Comparison of ENCODE assay signal across 21 cellular contexts in the genomic region with DNA sequence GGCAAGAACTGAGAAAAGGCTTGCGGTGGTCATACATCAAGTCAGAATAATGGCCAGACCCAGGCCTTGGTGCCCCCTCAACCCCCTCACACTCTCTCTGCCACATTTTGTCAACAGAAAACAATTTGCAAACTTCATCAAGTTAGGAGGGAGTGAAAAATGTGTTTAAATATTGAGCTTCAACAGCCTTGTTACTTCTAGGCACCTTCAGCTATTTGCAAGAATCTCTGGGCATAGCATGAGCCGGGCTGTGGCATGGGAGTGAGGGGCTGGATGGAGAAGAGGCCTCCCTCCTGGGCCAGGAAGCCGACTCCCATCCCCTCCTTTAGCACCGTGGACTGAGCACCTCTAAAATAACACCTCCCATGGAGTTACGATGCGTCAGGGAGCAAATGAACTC.
"Had no signal": no experiment of that assay in that cellular context is flagged by ENCODE, and none has a peak within 500 bp of the region (broad histone marks: within the 10 kb centered on the region; RNA-seq: fewer than 3 reads in every experiment).

No MANE protein-coding gene starts in this region.

- H3K27me3 ChIP-seq: breast epithelium, left lung, testis, uterus had no signal

- H3K27ac ChIP-seq: breast epithelium, left lung, testis, uterus had no signal

- H3K9me3 Mint-ChIP-seq: activated CD4-positive, alpha-beta memory T cell treated with anti-CD3 and anti-CD28 coated beads, Interleukin-2, amount 10 ng/mL, durations not matched to agents 7 days and 5 days; activated CD4-positive, alpha-beta T cell treated with anti-CD3 and anti-CD28 coated beads, Interleukin-2, amount 10 ng/mL, durations not matched to agents 24 days and 14 days; central memory CD8-positive, alpha-beta T cell; naive thymus-derived CD8-positive, alpha-beta T cell had no signal

- H3K4me3 ChIP-seq: breast epithelium, left lung, lung, testis, uterus had no signal

- H3K36me3 ChIP-seq: breast epithelium, left lung, uterus had no signal

- H3K36me3 Mint-ChIP-seq: activated CD8-positive, alpha-beta memory T cell treated with anti-CD3 and anti-CD28 coated beads, Interleukin-2, amount 10 ng/mL, durations not matched to agents 7 days and 5 days; activated naive CD8-positive, alpha-beta T cell; naive thymus-derived CD8-positive, alpha-beta T cell had no signal

- H3K27me3 Mint-ChIP-seq: activated CD8-positive, alpha-beta memory T cell treated with anti-CD3 and anti-CD28 coated beads, Interleukin-2, amount 10 ng/mL, durations not matched to agents 7 days and 5 days; central memory CD8-positive, alpha-beta T cell had no signal

- H3K4me3 Mint-ChIP-seq: activated CD4-positive, alpha-beta memory T cell treated with anti-CD3 and anti-CD28 coated beads, Interleukin-2, amount 10 ng/mL, durations not matched to agents 7 days and 5 days; activated CD4-positive, alpha-beta T cell treated with anti-CD3 and anti-CD28 coated beads, Interleukin-2, amount 10 ng/mL, durations not matched to agents 24 days and 14 days; activated CD8-positive, alpha-beta memory T cell treated with anti-CD3 and anti-CD28 coated beads, Interleukin-2, amount 10 ng/mL, durations not matched to agents 7 days and 5 days; activated naive CD8-positive, alpha-beta T cell; central memory CD8-positive, alpha-beta T cell; T-helper 17 cell had no signal

- H3K27ac Mint-ChIP-seq: activated CD4-positive, alpha-beta memory T cell treated with anti-CD3 and anti-CD28 coated beads, Interleukin-2, amount 10 ng/mL, durations not matched to agents 7 days and 5 days; activated CD4-positive, alpha-beta T cell treated with anti-CD3 and anti-CD28 coated beads, Interleukin-2, amount 10 ng/mL, durations not matched to agents 24 days and 14 days; activated CD8-positive, alpha-beta memory T cell treated with anti-CD3 and anti-CD28 coated beads, Interleukin-2, amount 10 ng/mL, durations not matched to agents 7 days and 5 days; activated naive CD8-positive, alpha-beta T cell; progenitor cell of endocrine pancreas had no signal

- ATAC-seq: activated CD8-positive, alpha-beta memory T cell treated with anti-CD3 and anti-CD28 coated beads, Interleukin-2, amount 10 ng/mL, durations not matched to agents 7 days and 5 days; left lung had no signal

- H3K4me1 ChIP-seq: breast epithelium, testis, uterus had no signal

- H3K9me3 ChIP-seq: breast epithelium, left lung, testis, uterus had no signal

- DNase-seq: activated CD4-positive, alpha-beta memory T cell treated with anti-CD3 and anti-CD28 coated beads, Interleukin-2, amount 10 ng/mL, durations not matched to agents 7 days and 5 days; activated CD4-positive, alpha-beta T cell treated with anti-CD3 and anti-CD28 coated beads, Interleukin-2, amount 10 ng/mL, durations not matched to agents 24 days and 14 days; activated CD8-positive, alpha-beta memory T cell treated with anti-CD3 and anti-CD28 coated beads, Interleukin-2, amount 10 ng/mL, durations not matched to agents 7 days and 5 days; activated gamma-delta T cell treated with Interleukin-2 at 50 U/mL for 16 hours; activated T-cell treated with anti-CD3 and anti-CD28 coated beads for 4 hours; amniotic stem cell; effector memory CD4-positive, alpha-beta T cell; foreskin melanocyte; left lung; naive thymus-derived CD8-positive, alpha-beta T cell; stimulated activated CD4-positive, alpha-beta T cell treated with anti-CD3 and anti-CD28 coated beads, Interleukin-12 subunit alpha, Interleukin-12 subunit beta, amount 100 ng/mL, for 4 hours; stimulated activated CD4-positive, alpha-beta T cell treated with anti-CD3 and anti-CD28 coated beads, Interleukin-4, amount 100 ng/mL, for 4 hours; T-helper 17 cell; testis; trophoblast cell; uterus had no signal
